In the genomic region with DNA sequence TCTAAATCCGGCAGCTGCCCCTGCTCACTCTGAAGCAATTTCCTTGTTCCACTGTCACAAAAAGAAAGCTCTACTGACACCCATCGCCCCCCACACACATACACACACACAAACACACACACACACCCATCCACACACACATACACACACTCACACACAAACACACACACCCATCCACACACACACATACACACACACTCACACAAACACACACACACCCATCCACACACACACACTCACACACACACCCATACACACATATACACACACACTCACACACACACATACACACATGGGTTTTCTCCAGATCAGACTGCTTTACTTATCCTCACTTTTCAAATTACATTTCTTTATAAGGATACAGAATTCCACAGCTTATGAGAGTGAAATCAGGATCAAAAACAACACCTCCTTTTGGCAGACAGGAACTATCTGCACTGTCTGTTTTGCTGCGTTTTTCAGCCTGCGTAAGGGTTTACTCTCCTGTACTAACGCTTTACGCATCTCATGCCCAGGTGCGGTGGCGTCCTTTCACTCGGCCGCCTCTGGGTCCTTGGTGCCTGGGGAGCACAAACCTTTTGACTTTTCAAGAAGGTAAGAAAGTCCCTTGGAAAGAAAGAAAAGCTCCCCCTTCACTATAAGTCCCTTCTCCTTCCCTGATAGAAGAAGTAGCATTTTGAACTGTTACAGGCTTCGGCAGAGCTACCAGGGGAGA, we compare ENCODE assay signal across 2 cellular contexts.
TF ChIP-seq lines count a peak whose summit lies in the region.

No MANE protein-coding gene starts in this region.

TF ChIP-seq in IMR-90, 13 proteins besides CTCF, POLR2A, EP300 and RAD21:
- no peak for TF ChIP-seq FOS (IDR thresholded peaks at IDR 0.05; ENCODE audit: low read depth, low read length)
- TF ChIP-seq MAZ (IDR thresholded peaks at IDR 0.05; ENCODE audit: borderline replicate concordance, low read depth, low read length), result no peak
- TF ChIP-seq BHLHE40 (IDR thresholded peaks at IDR 0.05; ENCODE audit: low read depth, low read length), result no peak
- TF ChIP-seq NFE2L2 (IDR thresholded peaks at IDR 0.05; ENCODE audit: low read depth, low read length), result no peak
- no peak for TF ChIP-seq RCOR1 (IDR thresholded peaks at IDR 0.05; ENCODE audit: insufficient replicate concordance, low read length)
- TF ChIP-seq MAFK (IDR thresholded peaks at IDR 0.05; ENCODE audit: low read depth, low read length), result no peak
- TF ChIP-seq, protein P1, sequence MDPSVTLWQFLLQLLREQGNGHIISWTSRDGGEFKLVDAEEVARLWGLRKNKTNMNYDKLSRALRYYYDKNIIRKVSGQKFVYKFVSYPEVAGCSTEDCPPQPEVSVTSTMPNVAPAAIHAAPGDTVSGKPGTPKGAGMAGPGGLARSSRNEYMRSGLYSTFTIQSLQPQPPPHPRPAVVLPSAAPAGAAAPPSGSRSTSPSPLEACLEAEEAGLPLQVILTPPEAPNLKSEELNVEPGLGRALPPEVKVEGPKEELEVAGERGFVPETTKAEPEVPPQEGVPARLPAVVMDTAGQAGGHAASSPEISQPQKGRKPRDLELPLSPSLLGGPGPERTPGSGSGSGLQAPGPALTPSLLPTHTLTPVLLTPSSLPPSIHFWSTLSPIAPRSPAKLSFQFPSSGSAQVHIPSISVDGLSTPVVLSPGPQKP (IDR thresholded peaks at IDR 0.05; ENCODE audit: borderline replicate concordance, low read depth, low read length), result no peak
- no peak for TF ChIP-seq CHD1 (IDR thresholded peaks at IDR 0.05; ENCODE audit: low read depth, low read length)
- no peak for TF ChIP-seq CEBPB (IDR thresholded peaks at IDR 0.05; ENCODE audit: low read depth, low read length)
- TF ChIP-seq SMC3 (IDR thresholded peaks at IDR 0.05; ENCODE audit: low read depth, low read length), result no peak
- TF ChIP-seq, protein P2, sequence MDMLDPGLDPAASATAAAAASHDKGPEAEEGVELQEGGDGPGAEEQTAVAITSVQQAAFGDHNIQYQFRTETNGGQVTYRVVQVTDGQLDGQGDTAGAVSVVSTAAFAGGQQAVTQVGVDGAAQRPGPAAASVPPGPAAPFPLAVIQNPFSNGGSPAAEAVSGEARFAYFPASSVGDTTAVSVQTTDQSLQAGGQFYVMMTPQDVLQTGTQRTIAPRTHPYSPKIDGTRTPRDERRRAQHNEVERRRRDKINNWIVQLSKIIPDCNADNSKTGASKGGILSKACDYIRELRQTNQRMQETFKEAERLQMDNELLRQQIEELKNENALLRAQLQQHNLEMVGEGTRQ (IDR thresholded peaks at IDR 0.05; ENCODE audit: low read depth, low read length), result no peak
- TF ChIP-seq RFX5 (IDR thresholded peaks at IDR 0.05; ENCODE audit: low read depth, low read length), result no peak
- TF ChIP-seq MXI1 (IDR thresholded peaks at IDR 0.05; ENCODE audit: borderline replicate concordance, low read depth, low read length), result no peak
TF ChIP-seq in IMR-90: peak in this region for 0.

TF ChIP-seq in H1, 55 proteins besides CTCF, POLR2A, EP300 and RAD21:
- TF ChIP-seq SRF (IDR thresholded peaks at IDR 0.05; ENCODE audit: low read depth, low read length), result no peak
- TF ChIP-seq RBBP5 (IDR thresholded peaks at IDR 0.05; ENCODE audit: borderline replicate concordance, low read depth, low read length), result no peak
- TF ChIP-seq TAF1 (IDR thresholded peaks at IDR 0.05; ENCODE audit: low read depth, low read length), result no peak
- no peak for TF ChIP-seq EZH2 (IDR thresholded peaks at IDR 0.05; ENCODE audit: low read depth, low read length, severe bottlenecking)
- TF ChIP-seq SUZ12 (IDR thresholded peaks at IDR 0.05; ENCODE audit: low read length), result no peak
- TF ChIP-seq CTBP2 (IDR thresholded peaks at IDR 0.05; ENCODE audit: borderline replicate concordance, insufficient read depth, insufficient read length, low read length), result no peak
- no peak for TF ChIP-seq TAF7 (optimal IDR thresholded peaks at IDR 0.05; ENCODE audit: borderline replicate concordance, low read depth, low read length)
- no peak for TF ChIP-seq SIRT6 (IDR thresholded peaks at IDR 0.05; ENCODE audit: low read length)
- TF ChIP-seq, protein P3, sequence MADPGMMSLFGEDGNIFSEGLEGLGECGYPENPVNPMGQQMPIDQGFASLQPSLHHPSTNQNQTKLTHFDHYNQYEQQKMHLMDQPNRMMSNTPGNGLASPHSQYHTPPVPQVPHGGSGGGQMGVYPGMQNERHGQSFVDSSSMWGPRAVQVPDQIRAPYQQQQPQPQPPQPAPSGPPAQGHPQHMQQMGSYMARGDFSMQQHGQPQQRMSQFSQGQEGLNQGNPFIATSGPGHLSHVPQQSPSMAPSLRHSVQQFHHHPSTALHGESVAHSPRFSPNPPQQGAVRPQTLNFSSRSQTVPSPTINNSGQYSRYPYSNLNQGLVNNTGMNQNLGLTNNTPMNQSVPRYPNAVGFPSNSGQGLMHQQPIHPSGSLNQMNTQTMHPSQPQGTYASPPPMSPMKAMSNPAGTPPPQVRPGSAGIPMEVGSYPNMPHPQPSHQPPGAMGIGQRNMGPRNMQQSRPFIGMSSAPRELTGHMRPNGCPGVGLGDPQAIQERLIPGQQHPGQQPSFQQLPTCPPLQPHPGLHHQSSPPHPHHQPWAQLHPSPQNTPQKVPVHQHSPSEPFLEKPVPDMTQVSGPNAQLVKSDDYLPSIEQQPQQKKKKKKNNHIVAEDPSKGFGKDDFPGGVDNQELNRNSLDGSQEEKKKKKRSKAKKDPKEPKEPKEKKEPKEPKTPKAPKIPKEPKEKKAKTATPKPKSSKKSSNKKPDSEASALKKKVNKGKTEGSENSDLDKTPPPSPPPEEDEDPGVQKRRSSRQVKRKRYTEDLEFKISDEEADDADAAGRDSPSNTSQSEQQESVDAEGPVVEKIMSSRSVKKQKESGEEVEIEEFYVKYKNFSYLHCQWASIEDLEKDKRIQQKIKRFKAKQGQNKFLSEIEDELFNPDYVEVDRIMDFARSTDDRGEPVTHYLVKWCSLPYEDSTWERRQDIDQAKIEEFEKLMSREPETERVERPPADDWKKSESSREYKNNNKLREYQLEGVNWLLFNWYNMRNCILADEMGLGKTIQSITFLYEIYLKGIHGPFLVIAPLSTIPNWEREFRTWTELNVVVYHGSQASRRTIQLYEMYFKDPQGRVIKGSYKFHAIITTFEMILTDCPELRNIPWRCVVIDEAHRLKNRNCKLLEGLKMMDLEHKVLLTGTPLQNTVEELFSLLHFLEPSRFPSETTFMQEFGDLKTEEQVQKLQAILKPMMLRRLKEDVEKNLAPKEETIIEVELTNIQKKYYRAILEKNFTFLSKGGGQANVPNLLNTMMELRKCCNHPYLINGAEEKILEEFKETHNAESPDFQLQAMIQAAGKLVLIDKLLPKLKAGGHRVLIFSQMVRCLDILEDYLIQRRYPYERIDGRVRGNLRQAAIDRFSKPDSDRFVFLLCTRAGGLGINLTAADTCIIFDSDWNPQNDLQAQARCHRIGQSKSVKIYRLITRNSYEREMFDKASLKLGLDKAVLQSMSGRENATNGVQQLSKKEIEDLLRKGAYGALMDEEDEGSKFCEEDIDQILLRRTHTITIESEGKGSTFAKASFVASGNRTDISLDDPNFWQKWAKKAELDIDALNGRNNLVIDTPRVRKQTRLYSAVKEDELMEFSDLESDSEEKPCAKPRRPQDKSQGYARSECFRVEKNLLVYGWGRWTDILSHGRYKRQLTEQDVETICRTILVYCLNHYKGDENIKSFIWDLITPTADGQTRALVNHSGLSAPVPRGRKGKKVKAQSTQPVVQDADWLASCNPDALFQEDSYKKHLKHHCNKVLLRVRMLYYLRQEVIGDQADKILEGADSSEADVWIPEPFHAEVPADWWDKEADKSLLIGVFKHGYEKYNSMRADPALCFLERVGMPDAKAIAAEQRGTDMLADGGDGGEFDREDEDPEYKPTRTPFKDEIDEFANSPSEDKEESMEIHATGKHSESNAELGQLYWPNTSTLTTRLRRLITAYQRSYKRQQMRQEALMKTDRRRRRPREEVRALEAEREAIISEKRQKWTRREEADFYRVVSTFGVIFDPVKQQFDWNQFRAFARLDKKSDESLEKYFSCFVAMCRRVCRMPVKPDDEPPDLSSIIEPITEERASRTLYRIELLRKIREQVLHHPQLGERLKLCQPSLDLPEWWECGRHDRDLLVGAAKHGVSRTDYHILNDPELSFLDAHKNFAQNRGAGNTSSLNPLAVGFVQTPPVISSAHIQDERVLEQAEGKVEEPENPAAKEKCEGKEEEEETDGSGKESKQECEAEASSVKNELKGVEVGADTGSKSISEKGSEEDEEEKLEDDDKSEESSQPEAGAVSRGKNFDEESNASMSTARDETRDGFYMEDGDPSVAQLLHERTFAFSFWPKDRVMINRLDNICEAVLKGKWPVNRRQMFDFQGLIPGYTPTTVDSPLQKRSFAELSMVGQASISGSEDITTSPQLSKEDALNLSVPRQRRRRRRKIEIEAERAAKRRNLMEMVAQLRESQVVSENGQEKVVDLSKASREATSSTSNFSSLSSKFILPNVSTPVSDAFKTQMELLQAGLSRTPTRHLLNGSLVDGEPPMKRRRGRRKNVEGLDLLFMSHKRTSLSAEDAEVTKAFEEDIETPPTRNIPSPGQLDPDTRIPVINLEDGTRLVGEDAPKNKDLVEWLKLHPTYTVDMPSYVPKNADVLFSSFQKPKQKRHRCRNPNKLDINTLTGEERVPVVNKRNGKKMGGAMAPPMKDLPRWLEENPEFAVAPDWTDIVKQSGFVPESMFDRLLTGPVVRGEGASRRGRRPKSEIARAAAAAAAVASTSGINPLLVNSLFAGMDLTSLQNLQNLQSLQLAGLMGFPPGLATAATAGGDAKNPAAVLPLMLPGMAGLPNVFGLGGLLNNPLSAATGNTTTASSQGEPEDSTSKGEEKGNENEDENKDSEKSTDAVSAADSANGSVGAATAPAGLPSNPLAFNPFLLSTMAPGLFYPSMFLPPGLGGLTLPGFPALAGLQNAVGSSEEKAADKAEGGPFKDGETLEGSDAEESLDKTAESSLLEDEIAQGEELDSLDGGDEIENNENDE (IDR thresholded peaks at IDR 0.05; ENCODE audit: insufficient replicate concordance, low read length), result no peak
- TF ChIP-seq YY1 (IDR thresholded peaks at IDR 0.05; ENCODE audit: low read depth, low read length), result no peak
- TF ChIP-seq CREB1 (IDR thresholded peaks at IDR 0.05), result no peak
- TF ChIP-seq TBP (IDR thresholded peaks at IDR 0.05; ENCODE audit: low read depth, low read length), result no peak
- TF ChIP-seq, protein P4, sequence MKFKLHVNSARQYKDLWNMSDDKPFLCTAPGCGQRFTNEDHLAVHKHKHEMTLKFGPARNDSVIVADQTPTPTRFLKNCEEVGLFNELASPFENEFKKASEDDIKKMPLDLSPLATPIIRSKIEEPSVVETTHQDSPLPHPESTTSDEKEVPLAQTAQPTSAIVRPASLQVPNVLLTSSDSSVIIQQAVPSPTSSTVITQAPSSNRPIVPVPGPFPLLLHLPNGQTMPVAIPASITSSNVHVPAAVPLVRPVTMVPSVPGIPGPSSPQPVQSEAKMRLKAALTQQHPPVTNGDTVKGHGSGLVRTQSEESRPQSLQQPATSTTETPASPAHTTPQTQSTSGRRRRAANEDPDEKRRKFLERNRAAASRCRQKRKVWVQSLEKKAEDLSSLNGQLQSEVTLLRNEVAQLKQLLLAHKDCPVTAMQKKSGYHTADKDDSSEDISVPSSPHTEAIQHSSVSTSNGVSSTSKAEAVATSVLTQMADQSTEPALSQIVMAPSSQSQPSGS (IDR thresholded peaks at IDR 0.05; ENCODE audit: low read length), result no peak
- TF ChIP-seq CBX5 (IDR thresholded peaks at IDR 0.05; ENCODE audit: low read depth, low read length), result no peak
- no peak for TF ChIP-seq BCL11A (IDR thresholded peaks at IDR 0.05; ENCODE audit: low read depth in 2 of 2, low read length in 2 of 2)
- no peak for TF ChIP-seq HDAC6 (IDR thresholded peaks at IDR 0.05; ENCODE audit: low read depth, low read length)
- TF ChIP-seq CHD2 (IDR thresholded peaks at IDR 0.05; ENCODE audit: low read length), result no peak
- TF ChIP-seq POU5F1 (IDR thresholded peaks at IDR 0.05; ENCODE audit: low read depth, low read length), result no peak
